Comparison of ENCODE assay signal across 8 cellular contexts in the genomic region with DNA sequence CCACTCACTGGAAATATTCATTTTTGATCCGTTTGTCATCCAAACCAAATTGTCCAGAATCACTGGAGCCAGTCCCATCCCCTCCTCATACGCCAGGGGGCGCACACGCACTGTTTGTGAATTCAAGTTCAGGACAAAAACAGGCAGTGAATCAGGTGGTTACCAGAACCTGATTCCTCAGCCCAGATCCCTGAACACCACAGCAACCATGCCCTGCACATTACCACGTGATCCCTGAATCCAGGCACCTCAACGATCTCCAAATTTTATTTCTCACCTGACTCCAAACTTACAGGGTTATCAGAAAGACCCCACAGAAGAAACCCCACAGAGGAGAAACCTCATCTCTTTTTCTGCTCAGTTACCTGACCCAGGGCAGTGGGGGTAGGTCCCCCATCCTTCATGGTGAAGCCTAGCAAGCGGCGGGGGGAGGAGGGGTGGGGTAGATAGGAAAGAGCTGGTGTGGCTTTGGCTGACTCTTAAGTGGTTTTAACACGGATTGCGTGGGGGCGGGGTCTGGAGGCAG. TPM values are rescaled to one million over a fixed set of nuclear protein-coding genes. Genes with fewer than 3 reads are reported as not detected.
DNase-seq lines count a peak whose midpoint lies in the region; ATAC-seq and TF ChIP-seq lines count a peak whose summit lies in the region.

No MANE protein-coding gene starts in this region.

- H3K18ac ChIP-seq in trophoblast cell (ENCODE audit: low read length), result no peak overlapping the region

- H3K79me1 ChIP-seq in trophoblast cell (ENCODE audit: low read length), result peaks cover 30% of the 10 kb centered on the region

- no peaks in the 10 kb centered on the region for H3K9me3 Mint-ChIP-seq in activated naive CD4-positive, alpha-beta T cell treated with anti-CD3 and anti-CD28 coated beads, Interleukin-2, amount 50 U/mL, for 72 hours

- H2AK5ac ChIP-seq in trophoblast cell (ENCODE audit: low read length), result peak overlapping the region; percentile 27

- H3K27ac ChIP-seq in trophoblast cell (ENCODE audit: low read depth, low read length), result no peak overlapping the region
- H3K27ac ChIP-seq in upper lobe of left lung, result peak overlapping the region in 1 of 4 donors; percentile 3

- no peaks in the 10 kb centered on the region for H3K27me3 ChIP-seq in trophoblast cell (ENCODE audit: insufficient read depth, low read length)
- no peaks in the 10 kb centered on the region for H3K27me3 ChIP-seq in upper lobe of left lung

- WGBS in trophoblast cell (ENCODE audit: extremely low coverage, insufficient coverage, insufficient read length), result no CpG with 5 or more reads among the region's 11 CpGs
- WGBS in upper lobe of left lung, 2 donors, result 11 to 20% methylated on average over 11 of the region's 11 CpGs

- H3K27ac Mint-ChIP-seq in activated naive CD4-positive, alpha-beta T cell treated with anti-CD3 and anti-CD28 coated beads, Interleukin-2, amount 50 U/mL, for 72 hours, result no peak overlapping the region

- peaks cover 0 to 1% of the 10 kb centered on the region in 2 experiments for H3K36me3 ChIP-seq in trophoblast cell (ENCODE audit: control insufficient read depth in 1 of 2, insufficient read depth in 2 of 2, low read length in 2 of 2)
- H3K36me3 ChIP-seq in upper lobe of left lung, result no peaks in the 10 kb centered on the region

- H3K9me3 ChIP-seq in trophoblast cell (ENCODE audit: insufficient read depth, low read depth, low read length) (no peaks in the 10 kb centered on the region), upper lobe of left lung (no peaks in the 10 kb centered on the region)

- DNase-seq in GM04504 (ENCODE audit: low read depth) (peak; percentile 72), NCI-H1105 treated with DMSO at 0.1 percent for 48 hours (lab: John Stamatoyannopoulos, UW) (peak; percentile 85), SKM-1 treated with dmso at 0.1 percent for 144 hours (lab: John Stamatoyannopoulos, UW; ENCODE audit: unreplicated experiment) (peak; percentile 70), Right ventricle myocardium inferior (ENCODE audit: missing footprints) (peak; percentile 92), trophoblast cell (peak; percentile 86 to 99), upper lobe of left lung (peak in 1 of 2 donors; percentile 79)
- peak; percentile 70 to 88 for DNase-seq in activated naive CD4-positive, alpha-beta T cell treated with anti-CD3 and anti-CD28 coated beads, Interleukin-2, amount 50 U/mL, for 72 hours (ENCODE audit: low spot score in 2 of 2)

- H2BK120ac ChIP-seq in trophoblast cell (ENCODE audit: insufficient read depth, low read length, poor library complexity), result no peak overlapping the region

- no peak overlapping the region for H4K12ac ChIP-seq in trophoblast cell (ENCODE audit: low read depth, low read length)

- H2BK12ac ChIP-seq in trophoblast cell (ENCODE audit: low read length), result no peak overlapping the region

- peak; percentile 72 to 83 for ATAC-seq in activated naive CD4-positive, alpha-beta T cell treated with anti-CD3 and anti-CD28 coated beads, Interleukin-2, amount 50 U/mL, for 72 hours
- ATAC-seq in Right ventricle myocardium inferior (peak; percentile 68), upper lobe of left lung (ENCODE audit: low FRiP score in 2 of 2) (peak; percentile 77 to 84), GM21367 (IDR thresholded peaks at IDR 0.05; ENCODE audit: unreplicated experiment) (no peak)

- H3K9ac ChIP-seq in trophoblast cell (ENCODE audit: low read length), result no peak overlapping the region

- no peak overlapping the region for H3K4ac ChIP-seq in trophoblast cell (ENCODE audit: low read depth, low read length)

- peaks cover 27% of the 10 kb centered on the region for H3K79me2 ChIP-seq in trophoblast cell (ENCODE audit: control insufficient read depth, insufficient read depth, low read length, poor library complexity)

- H2BK5ac ChIP-seq in trophoblast cell (ENCODE audit: low read depth, low read length, poor library complexity), result no peak overlapping the region

- H3K4me3 ChIP-seq in trophoblast cell (ENCODE audit: low read depth, low read length) (no peak overlapping the region), upper lobe of left lung (no peak overlapping the region)

- no peak overlapping the region for H4K8ac ChIP-seq in trophoblast cell (ENCODE audit: low read depth, low read length)

- H3K36me3 Mint-ChIP-seq in activated naive CD4-positive, alpha-beta T cell treated with anti-CD3 and anti-CD28 coated beads, Interleukin-2, amount 50 U/mL, for 72 hours, result peaks cover 7 to 11% of the 10 kb centered on the region in 2 donors

- H3K4me2 ChIP-seq in trophoblast cell (ENCODE audit: low read length), result no peak overlapping the region

- no peak overlapping the region for H3K23ac ChIP-seq in trophoblast cell (ENCODE audit: low read length)

- no peak overlapping the region for H3K14ac ChIP-seq in trophoblast cell (ENCODE audit: low read length)

- H4K91ac ChIP-seq in trophoblast cell (ENCODE audit: low read depth, low read length), result peak overlapping the region; percentile 60

- TF ChIP-seq CTCF in upper lobe of left lung (IDR thresholded peaks at IDR 0.05), result peak; percentile 85 to 94 (median 92)

- TF ChIP-seq EP300 in upper lobe of left lung (IDR thresholded peaks at IDR 0.05), result no peak

- TF ChIP-seq POLR2A in upper lobe of left lung (IDR thresholded peaks at IDR 0.05), result no peak

- H2AFZ ChIP-seq in trophoblast cell (ENCODE audit: insufficient read depth, low read length, poor library complexity), result no peak overlapping the region

- intact Hi-C loops in Right ventricle myocardium inferior (cut with DNase I), result loop anchor here (2.0 to 10.0 kb wide), 4 partner anchors 122 to 518 kb away; a partner anchor contains a TSS

- H3K4me1 ChIP-seq in trophoblast cell (ENCODE audit: control insufficient read depth in 1 of 2, insufficient read depth in 2 of 2, low read length in 2 of 2) (peaks cover 19% of the 10 kb centered on the region in 2 experiments), upper lobe of left lung (peaks cover 11 to 42% (median 29%) of the 10 kb centered on the region in 4 donors)

RNA-seq across cellular contexts. Expression of a gene that starts 1.4 kb away (rescaled TPM):
- 10 to 100 TPM in 1 of 2 donors, under 1 TPM in 1; 0.25 to 21.9 TPM for total RNA-seq in activated naive CD4-positive, alpha-beta T cell treated with anti-CD3 and anti-CD28 coated beads, Interleukin-2, amount 50 U/mL, for 72 hours
- 7.7 TPM for total RNA-seq in Right ventricle myocardium inferior
- polyA plus RNA-seq in trophoblast cell (2013), result 205 TPM in 2 replicates
- 100 to 1,000 TPM; 133 to 201 (median 171) TPM for total RNA-seq in upper lobe of left lung

Comparison
In these comparisons a context has a peak if more than half of its experiments do, and no peak if none do; other contexts are left out.
1. RNA of a gene that starts 1.4 kb away (total RNA-seq): 133 to 201 TPM in upper lobe of left lung; 0.25 to 21.9 TPM in activated naive CD4-positive, alpha-beta T cell treated with anti-CD3 and anti-CD28 coated beads, Interleukin-2, amount 50 U/mL, for 72 hours and 7.7 TPM in Right ventricle myocardium inferior (single experiment); every median in the first group is over 4 times any median in the second.